In genomic region chr10:114499120-114499519, GRCh38 we compare ENCODE assay signal across 9 cellular contexts.
A peak's percentile ranks its signal among the peaks of the same experiment; 100 is the strongest.
DNase-seq lines count a peak whose midpoint lies in the region; ATAC-seq, FAIRE-seq and TF ChIP-seq lines count a peak whose summit lies in the region.
"Had no signal": no experiment of that assay in that cellular context is flagged by ENCODE, and none has a peak within 500 bp of the region (broad histone marks: within the 10 kb centered on the region; RNA-seq: fewer than 3 reads in every experiment).

No MANE protein-coding gene starts in this region.

- DNase-seq in GM12891 (ENCODE audit: insufficient read length, low spot score) (no peak), left lobe of liver (ENCODE audit: low spot score) (no peak), right cardiac atrium (no peak), omental fat pad (ENCODE audit: low spot score) (no peak), foreskin melanocyte (no peak)

- peak; percentile 14 for ATAC-seq in GM19455 (IDR thresholded peaks at IDR 0.05; ENCODE audit: unreplicated experiment)
- ATAC-seq in HG03159 (IDR thresholded peaks at IDR 0.05; ENCODE audit: unreplicated experiment) = peak; percentile 32
- ATAC-seq in left lobe of liver = no peak
- ATAC-seq in right cardiac atrium = no peak
- ATAC-seq in omental fat pad (ENCODE audit: low FRiP score) = no peak

- TF ChIP-seq CTCF in omental fat pad (IDR thresholded peaks at IDR 0.05) = no peak

- peaks cover 22 to 29% of the 10 kb centered on the region in 2 donors for H3K4me1 ChIP-seq in duodenal mucosa (ENCODE audit: control insufficient read depth in 1 of 2, insufficient read depth in 2 of 2, low read length in 2 of 2)
- H3K4me1 ChIP-seq in right cardiac atrium (ENCODE audit: control insufficient read depth, insufficient read depth, low read length) = peaks cover 4% of the 10 kb centered on the region

- peaks cover 2 to 7% of the 10 kb centered on the region in 2 donors for H3K36me3 ChIP-seq in duodenal mucosa (ENCODE audit: control insufficient read depth in 1 of 2, insufficient read depth in 2 of 2, low read length in 2 of 2)

- FAIRE-seq in GM12891 (lab: Jason Lieb, UNC) = peak; percentile 47
- FAIRE-seq: endothelial cell of umbilical vein had no signal

- H3K4me3 ChIP-seq in duodenal mucosa (ENCODE audit: low read depth in 1 of 2, low read length in 2 of 2) = peak overlapping the region in 1 of 2 donors; percentile 10
- H3K4me3 ChIP-seq in right cardiac atrium (ENCODE audit: low read length) = no peak overlapping the region

- no peaks in the 10 kb centered on the region for H3K27me3 ChIP-seq in duodenal mucosa (ENCODE audit: control insufficient read depth in 1 of 2, insufficient read depth in 2 of 2, low read length in 2 of 2)
- H3K27me3 ChIP-seq in right cardiac atrium (ENCODE audit: control insufficient read depth, insufficient read depth) = no peaks in the 10 kb centered on the region

- H3K9ac ChIP-seq in duodenal mucosa (ENCODE audit: low read depth in 1 of 2, low read length in 2 of 2) = peak overlapping the region; percentile 31 to 45

- H3K27ac ChIP-seq in duodenal mucosa (ENCODE audit: low read depth, low read length) (peak overlapping the region; percentile 16), right cardiac atrium (ENCODE audit: low read length) (no peak overlapping the region)

- intact Hi-C loops in right cardiac atrium (cut with DNase I) = no loop called here

- H3K9me3 ChIP-seq in duodenal mucosa (ENCODE audit: control insufficient read depth in 1 of 2, low read length in 2 of 2) (no peaks in the 10 kb centered on the region), right cardiac atrium (ENCODE audit: control insufficient read depth, low read length) (no peaks in the 10 kb centered on the region)

- WGBS in right cardiac atrium = 60% methylated on average over 2 of the region's 2 CpGs

- TF ChIP-seq POLR2A in GM12891 (IDR thresholded peaks at IDR 0.05; ENCODE audit: low read depth, low read length) = no peak

TF ChIP-seq in GM12891, 5 proteins besides CTCF, POLR2A, EP300 and RAD21:
- TF ChIP-seq POU2F2 (IDR thresholded peaks at IDR 0.05; ENCODE audit: low read depth, low read length) = no peak
- TF ChIP-seq TAF1 (IDR thresholded peaks at IDR 0.05; ENCODE audit: low read depth, low read length) = no peak
- no peak for TF ChIP-seq POLR2AphosphoS5 (IDR thresholded peaks at IDR 0.05; ENCODE audit: low read depth, low read length)
- no peak for TF ChIP-seq PAX5 (IDR thresholded peaks at IDR 0.05; ENCODE audit: insufficient read depth, low read length, severe bottlenecking)
- TF ChIP-seq SPI1 (IDR thresholded peaks at IDR 0.05; ENCODE audit: low read depth, low read length) = no peak

Comparison
In these comparisons a context has a peak if more than half of its experiments do, and no peak if none do; other contexts are left out.
1. ATAC-seq: peak in GM19455 (single experiment) and HG03159 (single experiment); none in left lobe of liver (single experiment), right cardiac atrium (0 of 2) and omental fat pad (single experiment).